ENCODE assay signal across 8 cellular contexts in the genomic region with DNA sequence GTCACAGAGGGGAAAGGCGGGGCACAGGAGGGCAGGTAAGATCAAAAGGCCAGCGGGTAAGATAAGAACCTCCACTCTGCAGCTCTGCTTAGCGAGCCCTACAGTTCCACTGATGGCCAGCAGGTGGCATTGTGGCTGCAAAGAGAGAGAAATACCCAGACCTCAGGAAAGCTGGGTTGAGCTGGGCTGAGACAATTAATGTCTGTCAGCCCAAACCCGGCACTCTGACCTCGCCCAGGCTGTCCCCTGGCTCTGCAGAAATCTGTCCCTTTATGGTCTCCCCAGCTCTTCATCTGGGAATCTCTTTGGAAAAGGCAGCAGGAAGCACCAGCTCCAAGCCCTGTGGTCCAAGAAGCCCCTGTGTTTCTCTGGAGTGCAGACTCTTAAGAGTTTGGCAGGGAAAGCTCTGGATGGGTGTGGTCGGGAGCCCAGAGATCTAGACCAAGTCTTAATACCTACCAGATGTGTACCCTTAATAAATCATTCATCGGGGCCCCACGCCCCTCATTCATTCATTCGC. TPM values are rescaled to one million over a fixed set of nuclear protein-coding genes. Genes with fewer than 3 reads are reported as not detected.
DNase-seq lines count a peak whose midpoint lies in the region; ATAC-seq, FAIRE-seq and TF ChIP-seq lines count a peak whose summit lies in the region.

No MANE protein-coding gene starts in this region.

- POLR2A ChIA-PET in RWPE1 (lab: Yijun Ruan, JAX; ENCODE audit: low non-redundant PET): interaction anchor here (0.6 kb wide), 1 partner anchor 112 kb away, joined by 3 read pairs; no protein-coding TSS in a partner anchor

- H3K27ac ChIP-seq in RWPE1 (peak overlapping the region; percentile 80), foreskin keratinocyte (no peak overlapping the region), ovary (no peak overlapping the region), thyroid gland (no peak overlapping the region)

- CTCF ChIA-PET in RWPE1 (lab: Yijun Ruan, JAX): interaction anchor here (0.5 to 1.5 kb wide), 30 partner anchors 10 to 721 kb away, joined by 3 to 27 read pairs (median 4); partner anchors contain the start of gene HAPLN3

- whole genome bisulfite sequencing in ovary, 3 donors: 24 to 27% (median 24%) methylated on average over 9 of the region's 9 CpGs
- WGBS in thyroid gland, 2 donors: 34 to 39% methylated on average over 8 to 9 of the region's 9 CpGs

- TF ChIP-seq EP300 in ovary (IDR thresholded peaks at IDR 0.05): no peak

- no peak for TF ChIP-seq POLR2A in ovary (IDR thresholded peaks at IDR 0.05)
- TF ChIP-seq POLR2A in thyroid gland (IDR thresholded peaks at IDR 0.05): no peak

- H3K4me1 ChIP-seq in foreskin keratinocyte (no peaks in the 10 kb centered on the region), ovary (ENCODE audit: insufficient read depth) (no peaks in the 10 kb centered on the region), thyroid gland (peaks cover 3 to 8% of the 10 kb centered on the region in 2 donors)

- DNase-seq in COLO829 (ENCODE audit: low spot score) (peak; percentile 86), HTR-8/SVneo (ENCODE audit: insufficient read length, low spot score) (peak; percentile 82), RWPE1 (ENCODE audit: low spot score) (peak; percentile 78), foreskin keratinocyte (peak; percentile 17 to 54), ovary (peak; percentile 63 to 84 (median 81)), thyroid gland (peak; percentile 80 to 82)
- DNase-seq in activated T-helper 1 cell treated with anti-CD3 and anti-CD28 coated beads, Interleukin-2, amount 50 U/mL, for 16 hours (ENCODE audit: low read depth in 1 of 2, low spot score in 1 of 2): peak; percentile 84 to 92

- TF ChIP-seq CTCF in RWPE1 (conservative IDR thresholded peaks at IDR 0.05; ENCODE audit: low read depth) (peak; percentile 99), foreskin keratinocyte (conservative IDR thresholded peaks at IDR 0.05) (peak; percentile 95), ovary (IDR thresholded peaks at IDR 0.05) (peak; percentile 83 to 95 (median 87)), thyroid gland (IDR thresholded peaks at IDR 0.05) (peak; percentile 89 to 99 (median 95))

- H3K4me3 ChIP-seq in ovary: no peak overlapping the region
- no peak overlapping the region for H3K4me3 ChIP-seq in thyroid gland (replicated peaks in 1 of 3)

- ATAC-seq in GM19468 (IDR thresholded peaks at IDR 0.05; ENCODE audit: extremely low read depth, unreplicated experiment) (peak; percentile 88), foreskin keratinocyte (peak; percentile 73)

- no peak for FAIRE-seq in HTR-8/SVneo (lab: Jason Lieb, UNC)

- H3K9me3 ChIP-seq in ovary (no peaks in the 10 kb centered on the region), thyroid gland (no peaks in the 10 kb centered on the region)

- H3K36me3 ChIP-seq in ovary (no peaks in the 10 kb centered on the region), thyroid gland (no peaks in the 10 kb centered on the region)

- intact Hi-C loops in ovary (cut with DNase I): loop anchor here (2.0 to 10.0 kb wide), 7 partner anchors 97 to 420 kb away; no protein-coding TSS in a partner anchor
- intact Hi-C loops in thyroid gland (cut with DNase I): loop anchor here (5.0 to 10.0 kb wide), 2 partner anchors 110 to 272 kb away; no protein-coding TSS in a partner anchor

- H3K27me3 ChIP-seq in foreskin keratinocyte (no peaks in the 10 kb centered on the region), ovary (no peaks in the 10 kb centered on the region), thyroid gland (no peaks in the 10 kb centered on the region)

RNA-seq across cellular contexts. Expression of gene MFGE8, which starts 8.3 kb away (rescaled TPM):
- 38.2 and 85.4 TPM in 2 replicates for total RNA-seq in foreskin keratinocyte
- polyA plus RNA-seq in foreskin keratinocyte: 57.2 and 120 TPM in 2 replicates
- 100 to 1,000 TPM; 196 to 383 (median 231) TPM for total RNA-seq in ovary
- 100 to 1,000 TPM; 193 to 205 TPM for polyA plus RNA-seq in ovary
- total RNA-seq in thyroid gland: 100 to 1,000 TPM in 2 of 4 donors, 10 to 100 TPM in 2; 94.8 to 161 (median 101) TPM

RNA-seq across cellular contexts. Expression of gene HAPLN3, which starts 9.5 kb away (rescaled TPM):
- total RNA-seq in foreskin keratinocyte (5.4 and 6.0 TPM in 2 replicates), ovary (10 to 100 TPM in 1 of 7 donors, 1 to 10 TPM in 6; 3.3 to 10.0 (median 4.0) TPM), thyroid gland (10 to 100 TPM in 1 of 4 donors, 1 to 10 TPM in 3; 3.6 to 14.0 (median 5.8) TPM)
- polyA plus RNA-seq in foreskin keratinocyte (6.2 and 6.7 TPM in 2 replicates), ovary (1 to 10 TPM; 2.7 to 3.4 TPM)

Comparison
In these comparisons a context has a peak if more than half of its experiments do, and no peak if none do; other contexts are left out.
1. DNase-seq: peak in every context shown above with its lines; median percentile 88 in activated T-helper 1 cell treated with anti-CD3 and anti-CD28 coated beads, Interleukin-2, amount 50 U/mL, for 16 hours; 86 in COLO829; 82 in HTR-8/SVneo; 81 in ovary; 81 in thyroid gland; 78 in RWPE1; 36 in foreskin keratinocyte.